In the genomic region with DNA sequence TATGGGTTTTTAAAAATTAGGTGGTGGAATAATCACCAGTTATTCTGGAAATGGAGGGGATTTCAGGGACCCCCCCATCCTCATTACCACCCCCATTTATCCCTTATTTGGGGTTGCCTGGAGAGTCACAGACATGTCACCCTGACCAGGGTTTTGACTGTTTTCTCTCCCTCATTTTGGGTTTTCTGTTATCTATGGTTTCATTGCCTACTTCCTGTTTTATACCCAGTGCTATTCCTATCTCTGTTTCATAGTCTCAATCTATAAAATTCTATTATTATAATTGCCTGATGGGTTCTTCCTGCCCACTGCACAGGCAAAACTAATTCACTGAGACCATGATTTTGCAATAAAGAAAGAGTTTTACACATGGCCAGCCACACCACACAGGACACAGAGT, we compare ENCODE assay signal across 27 cellular contexts. TPM values are rescaled to one million over a fixed set of nuclear protein-coding genes. Genes with fewer than 3 reads are reported as not detected.
DNase-seq lines count a peak whose midpoint lies in the region; ATAC-seq, FAIRE-seq and TF ChIP-seq lines count a peak whose summit lies in the region.
"Had no signal": no experiment of that assay in that cellular context is flagged by ENCODE, and none has a peak within 500 bp of the region (broad histone marks: within the 10 kb centered on the region; RNA-seq: fewer than 3 reads in every experiment).

No MANE protein-coding gene starts in this region.

- H3K9me3 Mint-ChIP-seq in nephron progenitor cell: peaks cover 12% of the 10 kb centered on the region

- H4K91ac ChIP-seq in neuronal stem cell (ENCODE audit: low read depth, low read length, poor library complexity): no peak overlapping the region

- no peak for ATAC-seq in K562
- ATAC-seq: GM12878 had no signal

- no peaks in the 10 kb centered on the region for H3K79me1 ChIP-seq in neuronal stem cell (ENCODE audit: low read depth, low read length)

- DNase-seq in GM12891 (ENCODE audit: insufficient read length, low spot score) (no peak), Kasumi-1 (lab: John Stamatoyannopoulos, UW) (peak; percentile 3 to 22), K562 (ENCODE audit: extremely low read depth in 1 of 4, low spot score in 3 of 4) (no peak), nephron progenitor cell (no peak), neuronal stem cell (ENCODE audit: low spot score) (no peak), sigmoid colon (no peak)
- no peak for DNase-seq in activated effector memory CD4-positive, alpha-beta T cell treated with Interleukin-2 at 50 U/mL for 16 hours
- DNase-seq: 8988T; ACHN; BE2C; C1 segment of cervical spinal cord; CD4-positive, alpha-beta memory T cell; CD4-positive, CD25-positive, alpha-beta regulatory T cell; CD8-positive, alpha-beta memory T cell; COR-L47; DMS 273 treated with DMSO at 0.1 percent for 48 hours; DMS153; DMS53; DMS79; DND-41; EL; GDM1 had no signal

- no peak overlapping the region for H2BK120ac ChIP-seq in neuronal stem cell (ENCODE audit: low read depth, low read length)

- TF ChIP-seq EP300 in K562 (IDR thresholded peaks at IDR 0.05; ENCODE audit: low read length) (no peak), sigmoid colon (IDR thresholded peaks at IDR 0.05) (no peak)

- H3K4me3 Mint-ChIP-seq in nephron progenitor cell: no peak overlapping the region
- H3K4me3 Mint-ChIP-seq: CD14-positive monocyte; CD4-positive, alpha-beta memory T cell; CD4-positive, CD25-positive, alpha-beta regulatory T cell; CD8-positive, alpha-beta memory T cell had no signal

- no peak overlapping the region for H2AK5ac ChIP-seq in neuronal stem cell (ENCODE audit: low read depth, low read length)

- H3K9ac ChIP-seq in K562 (ENCODE audit: insufficient read depth in 1 of 2, low read depth in 2 of 2, low read length in 2 of 2) (no peak overlapping the region), neuronal stem cell (ENCODE audit: low read depth, low read length, poor library complexity) (no peak overlapping the region)
- H3K9ac ChIP-seq: BLaER1 had no signal

- TF ChIP-seq POLR2A in GM12891 (IDR thresholded peaks at IDR 0.05; ENCODE audit: low read depth, low read length) (no peak), K562 (conservative IDR thresholded peaks at IDR 0.05) (no peak), sigmoid colon (IDR thresholded peaks at IDR 0.05) (no peak)

- in situ Hi-C loops in K562 (cut with MboI): no loop called here

- no peaks in the 10 kb centered on the region; a peak in 2 of 5 replicates for H3K27me3 ChIP-seq in K562 (ENCODE audit: control insufficient read depth in 2 of 2, insufficient read depth in 2 of 2, low read length in 2 of 2)
- no peaks in the 10 kb centered on the region for H3K27me3 ChIP-seq in neuronal stem cell (ENCODE audit: control insufficient read depth in 3 of 3, insufficient read depth in 3 of 3, low read depth in 1 of 3, low read length in 3 of 3)
- H3K27me3 ChIP-seq in sigmoid colon: no peaks in the 10 kb centered on the region
- H3K27me3 ChIP-seq: BE2C, BLaER1 had no signal

- CTCF ChIA-PET in K562 (lab: Yijun Ruan, JAX; ENCODE audit: low intra/inter-chr PET ratio): interaction anchor here (0.6 kb wide), 1 partner anchor 347 kb away, joined by 4 read pairs; no protein-coding TSS in a partner anchor

- no peak overlapping the region for H3K14ac ChIP-seq in neuronal stem cell (ENCODE audit: low read length)

- no peak overlapping the region for H2BK12ac ChIP-seq in neuronal stem cell (ENCODE audit: low read length)

- H2BK5ac ChIP-seq in neuronal stem cell (ENCODE audit: low read length): no peak overlapping the region

- TF ChIP-seq CTCF in K562 (IDR thresholded peaks at IDR 0.05 in 2 of 3, conservative IDR thresholded peaks at IDR 0.05 in 1 of 3; ENCODE audit: insufficient read depth in 2 of 3, low read depth in 1 of 3, low read length in 3 of 3) (no peak), nephron progenitor cell (IDR thresholded peaks at IDR 0.05) (no peak), sigmoid colon (IDR thresholded peaks at IDR 0.05) (no peak)

- no peak for TF ChIP-seq RAD21 in K562 (CRISPR knock-in tag; conservative IDR thresholded peaks at IDR 0.05 in 1 of 2, IDR thresholded peaks at IDR 0.05 in 1 of 2)

- no peak overlapping the region for H3K4ac ChIP-seq in neuronal stem cell (ENCODE audit: low read length)

- POLR2A ChIA-PET in K562 (lab: Yijun Ruan, JAX): no interaction called here

- no peak for FAIRE-seq in GM12891 (lab: Jason Lieb, UNC)
- no peak for FAIRE-seq in K562 (lab: Jason Lieb, UNC)
- FAIRE-seq: A204.1, GM12878, GM19239 had no signal

- no peaks in the 10 kb centered on the region for H3K9me1 ChIP-seq in K562 (ENCODE audit: control insufficient read depth, insufficient read depth, low read length)

- no peaks in the 10 kb centered on the region for H3K79me2 ChIP-seq in K562 (ENCODE audit: control insufficient read depth, insufficient read depth, low read length)

- no peaks in the 10 kb centered on the region for H3K36me3 ChIP-seq in K562 (ENCODE audit: control insufficient read depth, insufficient read depth, low read length)
- no peaks in the 10 kb centered on the region for H3K36me3 ChIP-seq in neuronal stem cell (replicated peaks in 1 of 2; ENCODE audit: control insufficient read depth in 2 of 2, insufficient read depth in 2 of 2, low read length in 2 of 2)
- H3K36me3 ChIP-seq in sigmoid colon: no peaks in the 10 kb centered on the region
- H3K36me3 ChIP-seq: BE2C, BLaER1 had no signal

- no peak overlapping the region for H3K18ac ChIP-seq in neuronal stem cell (ENCODE audit: low read length)

- intact Hi-C loops in K562 (cut with micrococcal nuclease) (no loop called here), sigmoid colon (cut with DNase I) (no loop called here)

- H3K27ac ChIP-seq in K562 (ENCODE audit: extremely low read depth, low read depth, low read length): no peak overlapping the region
- no peak overlapping the region for H3K27ac ChIP-seq in neuronal stem cell (replicated peaks; ENCODE audit: low read length)
- no peak overlapping the region for H3K27ac ChIP-seq in sigmoid colon
- H3K27ac ChIP-seq: BLaER1 had no signal

- no peak overlapping the region for H2BK15ac ChIP-seq in neuronal stem cell (ENCODE audit: low read length)

- H4K20me1 ChIP-seq in K562 (replicated peaks; ENCODE audit: control insufficient read depth, insufficient read depth, low read length): no peaks in the 10 kb centered on the region
- H4K20me1 ChIP-seq: BLaER1 had no signal

- H3K9me3 ChIP-seq in K562 (replicated peaks; ENCODE audit: control insufficient read depth, insufficient read depth, low read depth, low read length) (no peaks in the 10 kb centered on the region), neuronal stem cell (replicated peaks in 1 of 2; ENCODE audit: control insufficient read depth in 2 of 2, insufficient read depth in 1 of 2, low read depth in 1 of 2, low read length in 2 of 2) (no peaks in the 10 kb centered on the region), sigmoid colon (no peaks in the 10 kb centered on the region)
- H3K9me3 ChIP-seq: BE2C had no signal

- H3K4me1 Mint-ChIP-seq in nephron progenitor cell: no peaks in the 10 kb centered on the region
- H3K4me1 Mint-ChIP-seq: CD14-positive monocyte; CD4-positive, alpha-beta memory T cell; CD4-positive, CD25-positive, alpha-beta regulatory T cell; CD8-positive, alpha-beta memory T cell had no signal

- H3K27me3 Mint-ChIP-seq in nephron progenitor cell (ENCODE audit: low read depth, poor library complexity): peaks cover 6% of the 10 kb centered on the region

- peak overlapping the region; percentile 48 for H3K27ac Mint-ChIP-seq in nephron progenitor cell
- H3K27ac Mint-ChIP-seq: CD4-positive, alpha-beta memory T cell; CD4-positive, CD25-positive, alpha-beta regulatory T cell; CD8-positive, alpha-beta memory T cell had no signal

- H3K4me1 ChIP-seq in K562 (replicated peaks in 1 of 2; ENCODE audit: control insufficient read depth in 2 of 2, insufficient read depth in 2 of 2, low read length in 2 of 2) (no peaks in the 10 kb centered on the region), neuronal stem cell (ENCODE audit: control insufficient read depth in 2 of 2, insufficient read depth in 1 of 2, low read depth in 1 of 2, low read length in 2 of 2) (peaks cover 2% of the 10 kb centered on the region in 2 donors), sigmoid colon (no peaks in the 10 kb centered on the region)
- H3K4me1 ChIP-seq: BE2C, BLaER1 had no signal

- H3K23ac ChIP-seq in neuronal stem cell (ENCODE audit: low read depth, low read length, poor library complexity): no peak overlapping the region

- no peak overlapping the region for H3K4me2 ChIP-seq in K562 (ENCODE audit: insufficient read depth, low read length)
- H3K4me2 ChIP-seq in neuronal stem cell (ENCODE audit: insufficient read depth, low read length, poor library complexity, severe bottlenecking): no peak overlapping the region
- H3K4me2 ChIP-seq: BLaER1 had no signal

- H3K4me3 ChIP-seq in K562 (no peak overlapping the region), neuronal stem cell (ENCODE audit: low read length in 2 of 2) (no peak overlapping the region), sigmoid colon (no peak overlapping the region)
- H3K4me3 ChIP-seq: BLaER1, GM12878 had no signal

- no peak overlapping the region for H2AFZ ChIP-seq in K562 (ENCODE audit: low read depth, low read length)
- no peak overlapping the region for H2AFZ ChIP-seq in neuronal stem cell (ENCODE audit: low read length)

- no TSS peak for BruUV-seq in K562 (replicated peaks; lab: Mats Ljungman, UMichigan)

- H3K36me3 Mint-ChIP-seq in nephron progenitor cell (ENCODE audit: low read depth): no peaks in the 10 kb centered on the region
- H3K36me3 Mint-ChIP-seq: CD14-positive monocyte; CD4-positive, alpha-beta memory T cell; CD4-positive, CD25-positive, alpha-beta regulatory T cell had no signal

- no peak overlapping the region for H4K8ac ChIP-seq in neuronal stem cell (ENCODE audit: low read depth, low read length)

RNA-seq across cellular contexts. Expression of gene FAM221A, which starts 15.9 kb away (rescaled TPM):
- 4.0 TPM for polyA plus RNA-seq in GM12891 (2012; ENCODE audit: low read depth, missing spikeins)
- total RNA-seq in K562 (2011; cell fraction: chromatin; rRNA removed; ENCODE audit: low replicate concordance): not detected in 2 replicates
- total RNA-seq in K562 (2011; cell fraction: nucleolus; rRNA removed): not detected in 2 replicates
- not detected in 2 replicates for total RNA-seq in K562 (2011; cell fraction: nucleoplasm; rRNA removed)
- 0.29 TPM in 1 of 2 replicates, not detected in the other for total RNA-seq in K562 (2014; rRNA removed)
- not detected in 2 replicates for total RNA-seq in K562 (2014; rRNA removed; fragmentation: Illumina TruSeq; extraction: Trizol)
- total RNA-seq in K562 (2015; rRNA removed; fragmentation: Illumina TruSeq; extraction: Trizol): not detected in 2 replicates
- not detected in 2 replicates for total RNA-seq in K562 (2021)
- not detected in 2 replicates for polyA plus RNA-seq in K562 (2011; rRNA removed)
- polyA plus RNA-seq in K562 (2011; cell fraction: cytosol; rRNA removed): 0.35 TPM in 1 of 2 replicates, not detected in the other
- polyA plus RNA-seq in K562 (2011; cell fraction: nucleus; rRNA removed): 0.03 and 0.13 TPM in 2 replicates
- polyA plus RNA-seq in K562 (2012): not detected in 2 replicates
- not detected in 2 replicates for polyA plus RNA-seq in K562 (2014; fragmentation: Illumina TruSeq; extraction: Trizol)
- polyA plus RNA-seq in K562 (2014; fragmentation: Nextera tagmentation; extraction: Ambion mirVana): not detected
- not detected in 2 replicates for polyA plus RNA-seq in K562 (2014; rRNA removed)
- polyA minus RNA-seq in K562 (2011; rRNA and poly(A)+ RNA removed): not detected in 2 replicates
- not detected in 2 replicates for polyA minus RNA-seq in K562 (2011; cell fraction: cytosol; rRNA and poly(A)+ RNA removed)
- not detected in 2 replicates for polyA minus RNA-seq in K562 (2011; cell fraction: nucleus; rRNA and poly(A)+ RNA removed)
- 10.4 TPM for polyA plus RNA-seq in neuronal stem cell (2013, experiment 1 of 2)
- 9.7 TPM for polyA plus RNA-seq in neuronal stem cell (2013, experiment 2 of 2)
- total RNA-seq in sigmoid colon: 10 to 100 TPM in 3 of 4 donors, 1 to 10 TPM in 1; 9.4 to 16.3 (median 11.3) TPM
- 1 to 10 TPM; 8.0 to 9.0 (median 8.6) TPM for polyA plus RNA-seq in sigmoid colon

RNA-seq across cellular contexts. Expression of gene STK31, which starts 45.9 kb away (rescaled TPM):
- polyA plus RNA-seq in GM12891 (2012; ENCODE audit: low read depth, missing spikeins): 0.04 TPM
- 0.30 and 0.63 TPM in 2 replicates for total RNA-seq in K562 (2011; cell fraction: chromatin; rRNA removed; ENCODE audit: low replicate concordance)
- 0.26 and 0.33 TPM in 2 replicates for total RNA-seq in K562 (2011; cell fraction: nucleolus; rRNA removed)
- total RNA-seq in K562 (2011; cell fraction: nucleoplasm; rRNA removed): 0.15 and 0.37 TPM in 2 replicates
- total RNA-seq in K562 (2014; rRNA removed): 0.61 and 1.2 TPM in 2 replicates
- 0.25 and 0.77 TPM in 2 replicates for total RNA-seq in K562 (2014; rRNA removed; fragmentation: Illumina TruSeq; extraction: Trizol)
- total RNA-seq in K562 (2015; rRNA removed; fragmentation: Illumina TruSeq; extraction: Trizol): 0.18 and 0.49 TPM in 2 replicates
- total RNA-seq in K562 (2021): 0.09 and 0.20 TPM in 2 replicates
- polyA plus RNA-seq in K562 (2011; rRNA removed): 0.26 and 0.46 TPM in 2 replicates
- polyA plus RNA-seq in K562 (2011; cell fraction: cytosol; rRNA removed): 0.03 and 0.19 TPM in 2 replicates
- 0.26 and 0.70 TPM in 2 replicates for polyA plus RNA-seq in K562 (2011; cell fraction: nucleus; rRNA removed)
- 0.35 and 0.48 TPM in 2 replicates for polyA plus RNA-seq in K562 (2012)
- polyA plus RNA-seq in K562 (2014; fragmentation: Illumina TruSeq; extraction: Trizol): 0.30 and 0.64 TPM in 2 replicates
- under 1 TPM; 0.10 to 0.56 TPM for polyA plus RNA-seq in K562 (2014; fragmentation: Nextera tagmentation; extraction: Ambion mirVana)
- 0.20 and 0.91 TPM in 2 replicates for polyA plus RNA-seq in K562 (2014; rRNA removed)
- polyA minus RNA-seq in K562 (2011; rRNA and poly(A)+ RNA removed): 0.21 and 0.39 TPM in 2 replicates
- polyA minus RNA-seq in K562 (2011; cell fraction: cytosol; rRNA and poly(A)+ RNA removed): not detected in 2 replicates
- 0.33 and 0.94 TPM in 2 replicates for polyA minus RNA-seq in K562 (2011; cell fraction: nucleus; rRNA and poly(A)+ RNA removed)
- 0.15 TPM for polyA plus RNA-seq in neuronal stem cell (2013, experiment 1 of 2)
- 0.12 TPM for polyA plus RNA-seq in neuronal stem cell (2013, experiment 2 of 2)
- total RNA-seq in sigmoid colon: under 1 TPM in 2 of 4 donors, not detected in 2; 0.16 to 0.54 TPM
- polyA plus RNA-seq in sigmoid colon: under 1 TPM in 1 of 3 donors, not detected in 2; 0.23 TPM
- polyA plus RNA-seq: CD14-positive monocyte; CD4-positive, alpha-beta memory T cell had no signal

Comparison
In these comparisons a context has a peak if more than half of its experiments do, and no peak if none do; other contexts are left out.
1. DNase-seq: peak in Kasumi-1 (2 of 2); none in GM12891 (single experiment), K562 (0 of 4), nephron progenitor cell (single experiment), activated effector memory CD4-positive, alpha-beta T cell treated with Interleukin-2 at 50 U/mL for 16 hours (single experiment), neuronal stem cell (single experiment) and sigmoid colon (single experiment).
2. RNA of gene FAM221A, which starts 15.9 kb away (total RNA-seq): 9.4 to 16.3 TPM in sigmoid colon; 0.29 TPM in K562; every median in the first group is over 4 times any median in the second.